In the genomic region with DNA sequence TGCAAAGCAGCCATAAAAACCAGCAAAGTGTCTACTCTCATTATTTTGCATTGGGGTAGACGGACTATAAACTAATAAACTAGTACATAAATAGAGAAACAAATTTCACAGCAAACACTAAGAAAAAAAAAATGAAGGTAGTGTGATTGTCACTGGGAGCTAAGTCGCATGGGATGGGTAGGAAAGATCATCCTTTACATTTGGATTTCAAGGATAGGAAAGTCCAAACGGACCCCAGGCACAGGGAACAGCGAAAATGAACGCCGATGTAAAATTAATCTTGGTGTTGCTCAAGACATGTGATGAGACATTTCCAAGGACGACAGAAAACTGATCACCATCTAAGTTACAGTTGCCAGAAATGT, we compare ENCODE assay signal across 8 cellular contexts. TPM values are rescaled to one million over a fixed set of nuclear protein-coding genes. Genes with fewer than 3 reads are reported as not detected.
A peak's percentile ranks its signal among the peaks of the same experiment; 100 is the strongest.
DNase-seq lines count a peak whose midpoint lies in the region; ATAC-seq and TF ChIP-seq lines count a peak whose summit lies in the region.

No MANE protein-coding gene starts in this region.

- no TSS peak for BruUV-seq in Panc1 (replicated peaks; lab: Mats Ljungman, UMichigan)

- DNase-seq in Panc1 (ENCODE audit: low read depth, low spot score) (no peak), endothelial cell (ENCODE audit: low spot score) (no peak), progenitor cell of endocrine pancreas (ENCODE audit: low spot score, unreplicated experiment) (no peak), NCI-H524 treated with DMSO at 0.1 percent for 48 hours (lab: John Stamatoyannopoulos, UW) (no peak), NCI-H2227 treated with DMSO at 0.1 percent for 48 hours (lab: John Stamatoyannopoulos, UW) (no peak)

- peak overlapping the region; percentile 1; the same call in 1 of the 2 replicates for H3K9ac ChIP-seq in ES-I3 (ENCODE audit: low read depth, low read length)

- H3K27me3 Mint-ChIP-seq in endothelial cell (ENCODE audit: unreplicated experiment) (peaks cover 7% of the 10 kb centered on the region), progenitor cell of endocrine pancreas (no peaks in the 10 kb centered on the region)

- no peaks in the 10 kb centered on the region for H3K27me3 ChIP-seq in Panc1 (ENCODE audit: control insufficient read depth, insufficient read depth, low read length)

- TF ChIP-seq CTCF in Panc1 (IDR thresholded peaks at IDR 0.05) (no peak), endothelial cell (IDR thresholded peaks at IDR 0.05; ENCODE audit: unreplicated experiment) (no peak), progenitor cell of endocrine pancreas (IDR thresholded peaks at IDR 0.05; ENCODE audit: unreplicated experiment) (no peak)

- H3K36me3 Mint-ChIP-seq in endothelial cell (ENCODE audit: low read depth, unreplicated experiment) (peaks cover 10% of the 10 kb centered on the region), progenitor cell of endocrine pancreas (ENCODE audit: insufficient read depth) (no peaks in the 10 kb centered on the region)

- in situ Hi-C loops in Panc1 (cut with HindIII; ENCODE audit: low pct_unique_long_range_greater_than_20kb, low sequenced_read_pairs): no loop called here

- no peaks in the 10 kb centered on the region for H3K9me3 ChIP-seq in ES-I3 (ENCODE audit: control insufficient read depth, insufficient read depth, low read length)
- no peaks in the 10 kb centered on the region for H3K9me3 ChIP-seq in Panc1 (ENCODE audit: control insufficient read depth, insufficient read depth, low read depth, low read length)

- H3K36me3 ChIP-seq in ES-I3 (ENCODE audit: insufficient read depth, low read length) (peaks cover 3% of the 10 kb centered on the region; the same call in 1 of the 2 replicates), Panc1 (ENCODE audit: control insufficient read depth, insufficient read depth, low read length) (peaks cover 9% of the 10 kb centered on the region)

- CTCF ChIA-PET in Panc1 (lab: Charles Lee): interaction anchor here (0.6 kb wide), 1 partner anchor 151 kb away, joined by 4 read pairs; no protein-coding TSS in a partner anchor

- H3K9me3 Mint-ChIP-seq in endothelial cell (ENCODE audit: unreplicated experiment): no peaks in the 10 kb centered on the region
- H3K9me3 Mint-ChIP-seq in progenitor cell of endocrine pancreas (ENCODE audit: low read depth): no peaks in the 10 kb centered on the region

- H3K4me1 ChIP-seq in ES-I3 (ENCODE audit: insufficient read depth, low read length): no peaks in the 10 kb centered on the region; the same call in 1 of the 2 replicates
- peaks cover 12% of the 10 kb centered on the region for H3K4me1 ChIP-seq in Panc1 (ENCODE audit: control insufficient read depth, insufficient read depth, low read length)

- POLR2A ChIA-PET in Panc1 (lab: Charles Lee): interaction anchor here (0.7 kb wide), 1 partner anchor 308 kb away, joined by 3 read pairs; a partner anchor contains a TSS

- peak overlapping the region; percentile 46 to 96 for H3K4me3 ChIP-seq in Panc1 (ENCODE audit: low read depth in 2 of 2, low read length in 2 of 2)

- peaks cover 27% of the 10 kb centered on the region for H3K4me1 Mint-ChIP-seq in endothelial cell (ENCODE audit: unreplicated experiment)
- peaks cover 26% of the 10 kb centered on the region for H3K4me1 Mint-ChIP-seq in progenitor cell of endocrine pancreas (ENCODE audit: low read depth)

- H3K4me3 Mint-ChIP-seq in endothelial cell (ENCODE audit: unreplicated experiment) (peak overlapping the region; percentile 85), progenitor cell of endocrine pancreas (ENCODE audit: low read depth) (peak overlapping the region; percentile 93)

- intact Hi-C loops in Panc1 (cut with micrococcal nuclease; ENCODE audit: unreplicated experiment): no loop called here

- peak overlapping the region; percentile 83 for H3K27ac Mint-ChIP-seq in endothelial cell (ENCODE audit: unreplicated experiment)
- H3K27ac Mint-ChIP-seq in progenitor cell of endocrine pancreas: peak overlapping the region; percentile 99

- H3K27ac ChIP-seq in Panc1 (ENCODE audit: low read length): peak overlapping the region; percentile 93

- ATAC-seq in Panc1 (no peak), GM18867 (IDR thresholded peaks at IDR 0.05; ENCODE audit: unreplicated experiment) (no peak), HG02759 (IDR thresholded peaks at IDR 0.05; ENCODE audit: unreplicated experiment) (no peak)

RNA-seq across cellular contexts. Expression of a gene that starts 0.7 kb away (rescaled TPM):
- total RNA-seq in Panc1 (2021; ENCODE audit: unreplicated experiment): 85.7 TPM
- 101 TPM for polyA plus RNA-seq in Panc1 (2012; ENCODE audit: insufficient read length)
- total RNA-seq in endothelial cell (ENCODE audit: unreplicated experiment): 60.4 TPM
- 74.1 and 77.5 TPM in 2 replicates for total RNA-seq in progenitor cell of endocrine pancreas

RNA-seq across cellular contexts. Expression of a gene that starts 1.5 kb away (rescaled TPM):
- total RNA-seq in Panc1 (2021; ENCODE audit: unreplicated experiment) (143 TPM), endothelial cell (ENCODE audit: unreplicated experiment) (56.8 TPM), progenitor cell of endocrine pancreas (103 and 108 TPM in 2 replicates)
- 180 TPM for polyA plus RNA-seq in Panc1 (2012; ENCODE audit: insufficient read length)

RNA-seq across cellular contexts. Expression of a gene that starts 35.9 kb away (rescaled TPM):
- total RNA-seq in Panc1 (2021; ENCODE audit: unreplicated experiment) (1.5 TPM), endothelial cell (ENCODE audit: unreplicated experiment) (9.0 TPM), progenitor cell of endocrine pancreas (12.1 and 14.1 TPM in 2 replicates)
- polyA plus RNA-seq in Panc1 (2012; ENCODE audit: insufficient read length): 1.2 TPM

RNA-seq across cellular contexts. Expression of a gene that starts 43.9 kb away (rescaled TPM):
- total RNA-seq in Panc1 (2021; ENCODE audit: unreplicated experiment) (46.6 TPM), endothelial cell (ENCODE audit: unreplicated experiment) (28.7 TPM), progenitor cell of endocrine pancreas (22.7 and 23.8 TPM in 2 replicates)
- 69.1 TPM for polyA plus RNA-seq in Panc1 (2012; ENCODE audit: insufficient read length)

RNA-seq across cellular contexts. Expression of a gene that starts 57.5 kb away (rescaled TPM):
- total RNA-seq in Panc1 (2021; ENCODE audit: unreplicated experiment): 7.3 TPM
- 2.3 TPM for polyA plus RNA-seq in Panc1 (2012; ENCODE audit: insufficient read length)
- total RNA-seq in endothelial cell (ENCODE audit: unreplicated experiment): 13.9 TPM
- total RNA-seq in progenitor cell of endocrine pancreas: 13.3 and 13.7 TPM in 2 replicates
